8 cellular contexts compared by ENCODE assay signal in genomic region chr1:217048104-217048707, GRCh38.
DNase-seq lines count a peak whose midpoint lies in the region; ATAC-seq and TF ChIP-seq lines count a peak whose summit lies in the region.

No MANE protein-coding gene starts in this region.

- H3K27me3 ChIP-seq in hepatocyte, result no peaks in the 10 kb centered on the region

- no peaks in the 10 kb centered on the region for H3K9me2 ChIP-seq in hepatocyte (replicated peaks; ENCODE audit: insufficient read depth)

- no peak overlapping the region for H3K4me2 ChIP-seq in hepatocyte

- H3K36me3 ChIP-seq in hepatocyte (replicated peaks; ENCODE audit: insufficient read depth, low read depth), result no peaks in the 10 kb centered on the region

- WGBS in hepatocyte (ENCODE audit: low lambda C conversion rate, missing lambda C conversion rate), result 73% methylated on average over 5 of the region's 5 CpGs

- no peak overlapping the region for H3K4me3 ChIP-seq in hepatocyte

- no peaks in the 10 kb centered on the region for H3K79me2 ChIP-seq in hepatocyte

- H4K20me1 ChIP-seq in hepatocyte (ENCODE audit: insufficient read depth, poor library complexity, severe bottlenecking), result no peaks in the 10 kb centered on the region

- DNase-seq in ELR (ENCODE audit: low read depth) (peak; percentile 18), NAMALWA (ENCODE audit: low spot score) (peak; percentile 42), hepatocyte (ENCODE audit: low spot score) (no peak), inferior parietal cortex (ENCODE audit: extremely low spot score) (no peak), NCI-H2029 treated with DMSO at 0.1 percent for 48 hours (lab: John Stamatoyannopoulos, UW) (no peak), Ammon's horn (ENCODE audit: low spot score) (no peak)

- no peak overlapping the region for H3K27ac ChIP-seq in hepatocyte

- H3K9me3 ChIP-seq in hepatocyte (ENCODE audit: low read depth), result no peaks in the 10 kb centered on the region

- H2AFZ ChIP-seq in hepatocyte, result no peak overlapping the region

- ATAC-seq in GM21423 (IDR thresholded peaks at IDR 0.05; ENCODE audit: unreplicated experiment), result peak; percentile 65
- ATAC-seq in GM21576 (IDR thresholded peaks at IDR 0.05; ENCODE audit: unreplicated experiment), result no peak

- no peaks in the 10 kb centered on the region for H3K4me1 ChIP-seq in hepatocyte (ENCODE audit: insufficient read depth)

- TF ChIP-seq CTCF in hepatocyte (IDR thresholded peaks at IDR 0.05; ENCODE audit: poor library complexity), result peak; percentile 11

Comparison
In these comparisons a context has a peak if more than half of its experiments do, and no peak if none do; other contexts are left out.
1. DNase-seq: peak in ELR (single experiment) and NAMALWA (single experiment); none in hepatocyte (single experiment), inferior parietal cortex (single experiment), NCI-H2029 treated with DMSO at 0.1 percent for 48 hours (single experiment) and Ammon's horn (single experiment).